In the genomic region with DNA sequence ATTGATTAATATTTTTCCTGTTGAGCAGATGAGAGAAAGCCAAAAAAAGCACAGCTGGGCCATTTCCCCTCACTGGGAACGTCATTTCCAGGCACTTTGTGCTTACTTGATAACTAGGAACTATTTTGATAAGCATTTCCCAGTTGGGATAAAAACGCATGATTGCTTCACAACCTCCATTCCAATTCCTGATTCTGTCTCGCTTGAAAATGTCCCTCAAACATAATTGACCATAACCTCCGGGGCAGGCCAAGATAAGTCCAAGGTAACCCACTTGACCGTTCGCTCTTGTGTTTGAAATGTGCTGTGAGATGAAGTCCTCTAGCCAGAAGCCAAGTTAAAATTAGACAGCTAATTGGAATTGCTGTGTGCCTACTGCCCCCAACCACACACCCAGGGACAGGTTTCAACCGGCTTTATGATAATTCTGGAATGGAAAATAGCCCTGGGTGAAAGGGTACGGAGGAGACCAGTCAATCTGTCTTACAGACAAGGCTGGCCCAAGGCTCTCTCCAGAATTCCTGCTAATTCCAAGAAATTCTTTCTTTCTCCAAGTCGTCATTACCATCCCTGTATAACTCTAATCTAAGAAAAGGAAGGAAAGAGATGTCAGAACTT, we compare ENCODE assay signal across 17 cellular contexts.
DNase-seq lines count a peak whose midpoint lies in the region; ATAC-seq, FAIRE-seq and TF ChIP-seq lines count a peak whose summit lies in the region.
"Had no signal": no experiment of that assay in that cellular context is flagged by ENCODE, and none has a peak within 500 bp of the region (broad histone marks: within the 10 kb centered on the region; RNA-seq: fewer than 3 reads in every experiment).

No MANE protein-coding gene starts in this region.

- CTCF ChIA-PET in A549 (lab: Yijun Ruan, JAX) = interaction anchor here (0.6 kb wide), 1 partner anchor 62 kb away, joined by 3 read pairs; no protein-coding TSS in a partner anchor

- TF ChIP-seq EP300 in A549 (IDR thresholded peaks at IDR 0.05) = no peak

- no peak for TF ChIP-seq CTCF in A549 (IDR thresholded peaks at IDR 0.05)
- no peak for TF ChIP-seq CTCF in chondrocyte (IDR thresholded peaks at IDR 0.05)

- no peak for TF ChIP-seq RAD21 in A549 (conservative IDR thresholded peaks at IDR 0.05 in 1 of 2, IDR thresholded peaks at IDR 0.05 in 1 of 2)

- peaks cover 40% of the 10 kb centered on the region for H3K4me1 Mint-ChIP-seq in chondrocyte (ENCODE audit: low read depth)
- H3K4me1 Mint-ChIP-seq: activated naive CD8-positive, alpha-beta T cell treated with anti-CD3 and anti-CD28 coated beads, Interleukin-2, amount 50 U/mL, for 24 hours; T-cell had no signal

- WGBS in A549 (ENCODE audit: missing lambda C conversion rate) = 91% methylated on average over 9 of the region's 9 CpGs
- WGBS in right cardiac atrium = 16% methylated on average over 9 of the region's 9 CpGs

- no peak for TF ChIP-seq POLR2A in A549 (IDR thresholded peaks at IDR 0.05; ENCODE audit: low read length)

- peaks cover 15% of the 10 kb centered on the region for H3K9me3 Mint-ChIP-seq in chondrocyte (ENCODE audit: low read depth)
- H3K9me3 Mint-ChIP-seq: activated naive CD8-positive, alpha-beta T cell treated with anti-CD3 and anti-CD28 coated beads, Interleukin-2, amount 50 U/mL, for 24 hours; effector memory CD8-positive, alpha-beta T cell; HFFc6 had no signal

- DNase-seq in A549 (ENCODE audit: low read depth in 1 of 2, low spot score in 1 of 2) (no peak), chondrocyte (ENCODE audit: low spot score) (no peak), right cardiac atrium (peak; percentile 36 to 62 (median 47)), pulmonary artery endothelial cell (ENCODE audit: low read depth, low spot score) (peak; percentile 71), NCI-H510A treated with DMSO at 0.1 percent for 48 hours (lab: John Stamatoyannopoulos, UW) (no peak), RCC 7860 (ENCODE audit: low spot score) (no peak)
- DNase-seq: activated naive CD8-positive, alpha-beta T cell treated with anti-CD3 and anti-CD28 coated beads, Interleukin-2, amount 50 U/mL, for 24 hours; effector memory CD8-positive, alpha-beta T cell; HFFc6; hippocampal formation; NCI-H226; PC-9; T-cell had no signal

- no peak for FAIRE-seq in A549 (lab: Jason Lieb, UNC)
- FAIRE-seq in RCC 7860 (lab: Jason Lieb, UNC) = no peak
- FAIRE-seq: A204.1, D721Med had no signal

- no peaks in the 10 kb centered on the region for H3K9me3 ChIP-seq in A549
- no peaks in the 10 kb centered on the region for H3K9me3 ChIP-seq in right cardiac atrium (ENCODE audit: control insufficient read depth, low read length)

- H3K27me3 Mint-ChIP-seq in chondrocyte (ENCODE audit: low read depth) = no peaks in the 10 kb centered on the region
- H3K27me3 Mint-ChIP-seq: activated naive CD8-positive, alpha-beta T cell treated with anti-CD3 and anti-CD28 coated beads, Interleukin-2, amount 50 U/mL, for 24 hours; effector memory CD8-positive, alpha-beta T cell had no signal

- intact Hi-C loops in right cardiac atrium (cut with DNase I) = loop anchor here in 2 of 4 donors (5.0 to 10.0 kb wide), 2 partner anchors 34 to 132 kb away; no protein-coding TSS in a partner anchor

- H3K27me3 ChIP-seq in right cardiac atrium (ENCODE audit: control insufficient read depth, insufficient read depth) = no peaks in the 10 kb centered on the region

- H3K4me3 Mint-ChIP-seq in chondrocyte (ENCODE audit: unreplicated experiment) = no peak overlapping the region
- H3K4me3 Mint-ChIP-seq: activated naive CD8-positive, alpha-beta T cell treated with anti-CD3 and anti-CD28 coated beads, Interleukin-2, amount 50 U/mL, for 24 hours; effector memory CD8-positive, alpha-beta T cell; HFFc6; T-cell had no signal

- no peak for ATAC-seq in A549
- peak; percentile 86 to 89 for ATAC-seq in right cardiac atrium
- ATAC-seq in HG03025 (IDR thresholded peaks at IDR 0.05; ENCODE audit: low FRiP score, unreplicated experiment) = no peak
- ATAC-seq in GM21619 (IDR thresholded peaks at IDR 0.05; ENCODE audit: unreplicated experiment) = no peak
- ATAC-seq: activated naive CD8-positive, alpha-beta T cell treated with anti-CD3 and anti-CD28 coated beads, Interleukin-2, amount 50 U/mL, for 24 hours; effector memory CD8-positive, alpha-beta T cell; T-cell had no signal

- peak overlapping the region; percentile 73; the same call in 1 of the 3 replicates for H3K4me2 ChIP-seq in A549
- H3K4me2 ChIP-seq: PC-9 had no signal

- no peaks in the 10 kb centered on the region for H3K36me3 Mint-ChIP-seq in chondrocyte (ENCODE audit: low read depth)
- H3K36me3 Mint-ChIP-seq: T-cell had no signal

- H3K27ac ChIP-seq in A549 (peak overlapping the region; percentile 51 to 84; a peak in 5 of 6 replicates), right cardiac atrium (ENCODE audit: low read length) (peak overlapping the region; percentile 50)
- H3K27ac ChIP-seq: PC-9 had no signal

- peak overlapping the region; percentile 43 for H3K27ac Mint-ChIP-seq in chondrocyte (ENCODE audit: unreplicated experiment)
- H3K27ac Mint-ChIP-seq: activated naive CD8-positive, alpha-beta T cell treated with anti-CD3 and anti-CD28 coated beads, Interleukin-2, amount 50 U/mL, for 24 hours; effector memory CD8-positive, alpha-beta T cell; HFFc6; T-cell had no signal

- H3K4me1 ChIP-seq in A549 (peaks cover 48% of the 10 kb centered on the region), right cardiac atrium (ENCODE audit: control insufficient read depth, insufficient read depth, low read length) (peaks cover 6% of the 10 kb centered on the region)

- POLR2A ChIA-PET in A549 (lab: Yijun Ruan, JAX) = interaction anchor here (0.6 kb wide), 1 partner anchor 97 kb away, joined by 3 read pairs; no protein-coding TSS in a partner anchor

- no peak overlapping the region for H3K4me3 ChIP-seq in A549
- no peak overlapping the region for H3K4me3 ChIP-seq in right cardiac atrium (ENCODE audit: low read length)
- H3K4me3 ChIP-seq: PC-9 had no signal

TF ChIP-seq in A549, 52 proteins besides CTCF, POLR2A, EP300 and RAD21:
- TF ChIP-seq POLR2AphosphoS2 (conservative IDR thresholded peaks at IDR 0.05; ENCODE audit: low read length) = no peak
- no peak for TF ChIP-seq ZSCAN20 (CRISPR knock-in tag; IDR thresholded peaks at IDR 0.05)
- TF ChIP-seq, protein P1, sequence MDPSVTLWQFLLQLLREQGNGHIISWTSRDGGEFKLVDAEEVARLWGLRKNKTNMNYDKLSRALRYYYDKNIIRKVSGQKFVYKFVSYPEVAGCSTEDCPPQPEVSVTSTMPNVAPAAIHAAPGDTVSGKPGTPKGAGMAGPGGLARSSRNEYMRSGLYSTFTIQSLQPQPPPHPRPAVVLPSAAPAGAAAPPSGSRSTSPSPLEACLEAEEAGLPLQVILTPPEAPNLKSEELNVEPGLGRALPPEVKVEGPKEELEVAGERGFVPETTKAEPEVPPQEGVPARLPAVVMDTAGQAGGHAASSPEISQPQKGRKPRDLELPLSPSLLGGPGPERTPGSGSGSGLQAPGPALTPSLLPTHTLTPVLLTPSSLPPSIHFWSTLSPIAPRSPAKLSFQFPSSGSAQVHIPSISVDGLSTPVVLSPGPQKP (IDR thresholded peaks at IDR 0.05; ENCODE audit: low read depth, low read length) = no peak
- TF ChIP-seq HOXB13 (CRISPR knock-in tag; IDR thresholded peaks at IDR 0.05; ENCODE audit: low read depth) = no peak

Comparison
In these comparisons a context has a peak if more than half of its experiments do, and no peak if none do; other contexts are left out.
1. ATAC-seq: peak in right cardiac atrium (2 of 2); none in A549 (0 of 2), HG03025 (single experiment) and GM21619 (single experiment).
2. DNase-seq: peak in right cardiac atrium (3 of 3) and pulmonary artery endothelial cell (single experiment); none in A549 (0 of 2), chondrocyte (single experiment), NCI-H510A treated with DMSO at 0.1 percent for 48 hours (single experiment) and RCC 7860 (single experiment).